1 cellular context compared by ENCODE assay signal in the genomic region with DNA sequence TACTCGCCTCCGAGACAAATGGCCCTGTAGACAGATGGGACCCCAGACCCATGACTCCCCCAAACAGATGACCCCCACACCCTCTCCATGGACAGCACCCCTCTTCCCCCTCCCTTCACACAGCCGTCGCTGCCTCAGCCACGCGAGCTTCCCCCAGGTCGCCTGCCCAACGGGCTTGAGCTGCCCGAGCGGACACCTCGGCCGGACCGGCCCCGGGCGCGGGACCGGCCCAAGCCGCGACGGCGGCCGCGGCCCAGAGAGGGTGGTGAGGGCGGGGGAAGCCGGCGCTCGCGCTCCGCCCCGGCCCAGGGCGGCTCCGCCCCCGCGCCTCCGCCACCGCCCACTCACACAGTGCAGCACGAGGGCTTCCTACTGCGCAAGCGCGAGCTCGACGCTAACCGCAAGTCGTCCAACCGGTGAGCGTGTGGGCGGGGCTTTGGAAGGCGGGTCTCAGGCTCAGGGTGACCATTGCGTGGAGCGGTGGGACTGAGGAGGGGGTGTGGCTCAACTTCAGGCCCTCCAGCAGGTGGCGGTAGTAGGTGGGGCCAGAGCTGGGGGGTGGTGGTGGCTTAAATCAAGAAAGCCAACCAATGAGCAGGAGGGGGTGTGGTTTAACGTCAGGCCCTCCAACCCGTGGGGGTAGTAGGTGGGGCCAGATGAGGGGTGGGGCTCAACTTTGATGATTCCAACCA.
TF ChIP-seq lines count a peak whose summit lies in the region.

No MANE protein-coding gene starts in this region.

TF ChIP-seq in GM12878, 131 proteins besides CTCF, POLR2A, EP300 and RAD21 (continued from another document and continues in another):
- TF ChIP-seq, protein P1, sequence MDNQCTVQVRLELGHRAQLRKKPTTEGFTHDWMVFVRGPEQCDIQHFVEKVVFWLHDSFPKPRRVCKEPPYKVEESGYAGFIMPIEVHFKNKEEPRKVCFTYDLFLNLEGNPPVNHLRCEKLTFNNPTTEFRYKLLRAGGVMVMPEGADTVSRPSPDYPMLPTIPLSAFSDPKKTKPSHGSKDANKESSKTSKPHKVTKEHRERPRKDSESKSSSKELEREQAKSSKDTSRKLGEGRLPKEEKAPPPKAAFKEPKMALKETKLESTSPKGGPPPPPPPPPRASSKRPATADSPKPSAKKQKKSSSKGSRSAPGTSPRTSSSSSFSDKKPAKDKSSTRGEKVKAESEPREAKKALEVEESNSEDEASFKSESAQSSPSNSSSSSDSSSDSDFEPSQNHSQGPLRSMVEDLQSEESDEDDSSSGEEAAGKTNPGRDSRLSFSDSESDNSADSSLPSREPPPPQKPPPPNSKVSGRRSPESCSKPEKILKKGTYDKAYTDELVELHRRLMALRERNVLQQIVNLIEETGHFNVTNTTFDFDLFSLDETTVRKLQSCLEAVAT (IDR thresholded peaks at IDR 0.05) = no peak
- TF ChIP-seq MEF2B (IDR thresholded peaks at IDR 0.05; ENCODE audit: partially characterized antibody, poor library complexity, severe bottlenecking) (peak; percentile 20), TCF3 (IDR thresholded peaks at IDR 0.05; ENCODE audit: borderline replicate concordance, insufficient read depth, low read depth, low read length) (no peak), ZZZ3 (IDR thresholded peaks at IDR 0.05; ENCODE audit: control insufficient read depth, insufficient read length, low read depth) (no peak), CHD1 (IDR thresholded peaks at IDR 0.05; ENCODE audit: low read depth, low read length) (no peak), NR2F1 (conservative IDR thresholded peaks at IDR 0.05) (0 out of 2 replicates have a peak, but pooled peaks have one; percentile 18), PML (IDR thresholded peaks at IDR 0.05; ENCODE audit: low read length) (no peak), HDGF (IDR thresholded peaks at IDR 0.05) (peak; percentile 96), FOXM1 (IDR thresholded peaks at IDR 0.05; ENCODE audit: low read depth, low read length) (no peak), JUND (IDR thresholded peaks at IDR 0.05; ENCODE audit: low read depth, low read length) (no peak), MTA3 (IDR thresholded peaks at IDR 0.05; ENCODE audit: borderline replicate concordance, low read length) (no peak), PAX5 (IDR thresholded peaks at IDR 0.05; ENCODE audit: borderline replicate concordance, low read depth, low read length) (no peak; the same call in 1 of the 2 replicates), NRF1 (conservative IDR thresholded peaks at IDR 0.05; ENCODE audit: low read depth, low read length) (peak; percentile 69), CREM (IDR thresholded peaks at IDR 0.05; ENCODE audit: low read depth) (0 out of 2 replicates have a peak, but pooled peaks have one; percentile 8), SIN3A (IDR thresholded peaks at IDR 0.05; ENCODE audit: low read depth, low read length) (no peak), IKZF1 (conservative IDR thresholded peaks at IDR 0.05) (peak; percentile 64), ZNF24 (IDR thresholded peaks at IDR 0.05) (no peak), DPF2 (IDR thresholded peaks at IDR 0.05) (peak; percentile 68), CBX5 (IDR thresholded peaks at IDR 0.05; ENCODE audit: low read depth) (no peak), ETV6 (conservative IDR thresholded peaks at IDR 0.05 in 1 of 2, IDR thresholded peaks at IDR 0.05 in 1 of 2; ENCODE audit: borderline replicate concordance in 1 of 2, low read depth in 1 of 2) (no peak), SREBF1 (IDR thresholded peaks at IDR 0.05; ENCODE audit: low read length) (no peak), YY1 (IDR thresholded peaks at IDR 0.05; ENCODE audit: low read depth, low read length) (0 out of 2 replicates have a peak, but pooled peaks have one; percentile 21), NFIC (IDR thresholded peaks at IDR 0.05; ENCODE audit: low read depth, low read length) (no peak), ZBED1 (IDR thresholded peaks at IDR 0.05; ENCODE audit: borderline replicate concordance) (no peak), STAT1 (conservative IDR thresholded peaks at IDR 0.05) (peak; percentile 85; the same call in 1 of the 2 replicates), BCL11A (IDR thresholded peaks at IDR 0.05; ENCODE audit: low read depth, low read length) (no peak), FOXK2 (IDR thresholded peaks at IDR 0.05) (no peak), SPI1 (IDR thresholded peaks at IDR 0.05; ENCODE audit: borderline replicate concordance, insufficient read depth, low read depth, low read length) (no peak), POLR2AphosphoS5 (IDR thresholded peaks at IDR 0.05; ENCODE audit: low read length) (no peak), YBX1 (IDR thresholded peaks at IDR 0.05) (no peak)
- TF ChIP-seq, protein P2, sequence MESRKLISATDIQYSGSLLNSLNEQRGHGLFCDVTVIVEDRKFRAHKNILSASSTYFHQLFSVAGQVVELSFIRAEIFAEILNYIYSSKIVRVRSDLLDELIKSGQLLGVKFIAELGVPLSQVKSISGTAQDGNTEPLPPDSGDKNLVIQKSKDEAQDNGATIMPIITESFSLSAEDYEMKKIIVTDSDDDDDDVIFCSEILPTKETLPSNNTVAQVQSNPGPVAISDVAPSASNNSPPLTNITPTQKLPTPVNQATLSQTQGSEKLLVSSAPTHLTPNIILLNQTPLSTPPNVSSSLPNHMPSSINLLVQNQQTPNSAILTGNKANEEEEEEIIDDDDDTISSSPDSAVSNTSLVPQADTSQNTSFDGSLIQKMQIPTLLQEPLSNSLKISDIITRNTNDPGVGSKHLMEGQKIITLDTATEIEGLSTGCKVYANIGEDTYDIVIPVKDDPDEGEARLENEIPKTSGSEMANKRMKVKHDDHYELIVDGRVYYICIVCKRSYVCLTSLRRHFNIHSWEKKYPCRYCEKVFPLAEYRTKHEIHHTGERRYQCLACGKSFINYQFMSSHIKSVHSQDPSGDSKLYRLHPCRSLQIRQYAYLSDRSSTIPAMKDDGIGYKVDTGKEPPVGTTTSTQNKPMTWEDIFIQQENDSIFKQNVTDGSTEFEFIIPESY (IDR thresholded peaks at IDR 0.05) = no peak
- TF ChIP-seq, protein P3, sequence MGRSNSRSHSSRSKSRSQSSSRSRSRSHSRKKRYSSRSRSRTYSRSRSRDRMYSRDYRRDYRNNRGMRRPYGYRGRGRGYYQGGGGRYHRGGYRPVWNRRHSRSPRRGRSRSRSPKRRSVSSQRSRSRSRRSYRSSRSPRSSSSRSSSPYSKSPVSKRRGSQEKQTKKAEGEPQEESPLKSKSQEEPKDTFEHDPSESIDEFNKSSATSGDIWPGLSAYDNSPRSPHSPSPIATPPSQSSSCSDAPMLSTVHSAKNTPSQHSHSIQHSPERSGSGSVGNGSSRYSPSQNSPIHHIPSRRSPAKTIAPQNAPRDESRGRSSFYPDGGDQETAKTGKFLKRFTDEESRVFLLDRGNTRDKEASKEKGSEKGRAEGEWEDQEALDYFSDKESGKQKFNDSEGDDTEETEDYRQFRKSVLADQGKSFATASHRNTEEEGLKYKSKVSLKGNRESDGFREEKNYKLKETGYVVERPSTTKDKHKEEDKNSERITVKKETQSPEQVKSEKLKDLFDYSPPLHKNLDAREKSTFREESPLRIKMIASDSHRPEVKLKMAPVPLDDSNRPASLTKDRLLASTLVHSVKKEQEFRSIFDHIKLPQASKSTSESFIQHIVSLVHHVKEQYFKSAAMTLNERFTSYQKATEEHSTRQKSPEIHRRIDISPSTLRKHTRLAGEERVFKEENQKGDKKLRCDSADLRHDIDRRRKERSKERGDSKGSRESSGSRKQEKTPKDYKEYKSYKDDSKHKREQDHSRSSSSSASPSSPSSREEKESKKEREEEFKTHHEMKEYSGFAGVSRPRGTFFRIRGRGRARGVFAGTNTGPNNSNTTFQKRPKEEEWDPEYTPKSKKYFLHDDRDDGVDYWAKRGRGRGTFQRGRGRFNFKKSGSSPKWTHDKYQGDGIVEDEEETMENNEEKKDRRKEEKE (IDR thresholded peaks at IDR 0.05) = no peak
- TF ChIP-seq, protein P4, sequence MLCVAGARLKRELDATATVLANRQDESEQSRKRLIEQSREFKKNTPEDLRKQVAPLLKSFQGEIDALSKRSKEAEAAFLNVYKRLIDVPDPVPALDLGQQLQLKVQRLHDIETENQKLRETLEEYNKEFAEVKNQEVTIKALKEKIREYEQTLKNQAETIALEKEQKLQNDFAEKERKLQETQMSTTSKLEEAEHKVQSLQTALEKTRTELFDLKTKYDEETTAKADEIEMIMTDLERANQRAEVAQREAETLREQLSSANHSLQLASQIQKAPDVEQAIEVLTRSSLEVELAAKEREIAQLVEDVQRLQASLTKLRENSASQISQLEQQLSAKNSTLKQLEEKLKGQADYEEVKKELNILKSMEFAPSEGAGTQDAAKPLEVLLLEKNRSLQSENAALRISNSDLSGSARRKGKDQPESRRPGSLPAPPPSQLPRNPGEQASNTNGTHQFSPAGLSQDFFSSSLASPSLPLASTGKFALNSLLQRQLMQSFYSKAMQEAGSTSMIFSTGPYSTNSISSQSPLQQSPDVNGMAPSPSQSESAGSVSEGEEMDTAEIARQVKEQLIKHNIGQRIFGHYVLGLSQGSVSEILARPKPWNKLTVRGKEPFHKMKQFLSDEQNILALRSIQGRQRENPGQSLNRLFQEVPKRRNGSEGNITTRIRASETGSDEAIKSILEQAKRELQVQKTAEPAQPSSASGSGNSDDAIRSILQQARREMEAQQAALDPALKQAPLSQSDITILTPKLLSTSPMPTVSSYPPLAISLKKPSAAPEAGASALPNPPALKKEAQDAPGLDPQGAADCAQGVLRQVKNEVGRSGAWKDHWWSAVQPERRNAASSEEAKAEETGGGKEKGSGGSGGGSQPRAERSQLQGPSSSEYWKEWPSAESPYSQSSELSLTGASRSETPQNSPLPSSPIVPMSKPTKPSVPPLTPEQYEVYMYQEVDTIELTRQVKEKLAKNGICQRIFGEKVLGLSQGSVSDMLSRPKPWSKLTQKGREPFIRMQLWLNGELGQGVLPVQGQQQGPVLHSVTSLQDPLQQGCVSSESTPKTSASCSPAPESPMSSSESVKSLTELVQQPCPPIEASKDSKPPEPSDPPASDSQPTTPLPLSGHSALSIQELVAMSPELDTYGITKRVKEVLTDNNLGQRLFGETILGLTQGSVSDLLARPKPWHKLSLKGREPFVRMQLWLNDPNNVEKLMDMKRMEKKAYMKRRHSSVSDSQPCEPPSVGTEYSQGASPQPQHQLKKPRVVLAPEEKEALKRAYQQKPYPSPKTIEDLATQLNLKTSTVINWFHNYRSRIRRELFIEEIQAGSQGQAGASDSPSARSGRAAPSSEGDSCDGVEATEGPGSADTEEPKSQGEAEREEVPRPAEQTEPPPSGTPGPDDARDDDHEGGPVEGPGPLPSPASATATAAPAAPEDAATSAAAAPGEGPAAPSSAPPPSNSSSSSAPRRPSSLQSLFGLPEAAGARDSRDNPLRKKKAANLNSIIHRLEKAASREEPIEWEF (IDR thresholded peaks at IDR 0.05; ENCODE audit: insufficient replicate concordance, low read depth, low read length) = no peak
- TF ChIP-seq, protein P5, sequence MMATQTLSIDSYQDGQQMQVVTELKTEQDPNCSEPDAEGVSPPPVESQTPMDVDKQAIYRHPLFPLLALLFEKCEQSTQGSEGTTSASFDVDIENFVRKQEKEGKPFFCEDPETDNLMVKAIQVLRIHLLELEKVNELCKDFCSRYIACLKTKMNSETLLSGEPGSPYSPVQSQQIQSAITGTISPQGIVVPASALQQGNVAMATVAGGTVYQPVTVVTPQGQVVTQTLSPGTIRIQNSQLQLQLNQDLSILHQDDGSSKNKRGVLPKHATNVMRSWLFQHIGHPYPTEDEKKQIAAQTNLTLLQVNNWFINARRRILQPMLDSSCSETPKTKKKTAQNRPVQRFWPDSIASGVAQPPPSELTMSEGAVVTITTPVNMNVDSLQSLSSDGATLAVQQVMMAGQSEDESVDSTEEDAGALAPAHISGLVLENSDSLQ (IDR thresholded peaks at IDR 0.05) = no peak
- TF ChIP-seq, protein P6, sequence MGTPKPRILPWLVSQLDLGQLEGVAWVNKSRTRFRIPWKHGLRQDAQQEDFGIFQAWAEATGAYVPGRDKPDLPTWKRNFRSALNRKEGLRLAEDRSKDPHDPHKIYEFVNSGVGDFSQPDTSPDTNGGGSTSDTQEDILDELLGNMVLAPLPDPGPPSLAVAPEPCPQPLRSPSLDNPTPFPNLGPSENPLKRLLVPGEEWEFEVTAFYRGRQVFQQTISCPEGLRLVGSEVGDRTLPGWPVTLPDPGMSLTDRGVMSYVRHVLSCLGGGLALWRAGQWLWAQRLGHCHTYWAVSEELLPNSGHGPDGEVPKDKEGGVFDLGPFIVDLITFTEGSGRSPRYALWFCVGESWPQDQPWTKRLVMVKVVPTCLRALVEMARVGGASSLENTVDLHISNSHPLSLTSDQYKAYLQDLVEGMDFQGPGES (IDR thresholded peaks at IDR 0.05) = no peak
- TF ChIP-seq, protein P7, sequence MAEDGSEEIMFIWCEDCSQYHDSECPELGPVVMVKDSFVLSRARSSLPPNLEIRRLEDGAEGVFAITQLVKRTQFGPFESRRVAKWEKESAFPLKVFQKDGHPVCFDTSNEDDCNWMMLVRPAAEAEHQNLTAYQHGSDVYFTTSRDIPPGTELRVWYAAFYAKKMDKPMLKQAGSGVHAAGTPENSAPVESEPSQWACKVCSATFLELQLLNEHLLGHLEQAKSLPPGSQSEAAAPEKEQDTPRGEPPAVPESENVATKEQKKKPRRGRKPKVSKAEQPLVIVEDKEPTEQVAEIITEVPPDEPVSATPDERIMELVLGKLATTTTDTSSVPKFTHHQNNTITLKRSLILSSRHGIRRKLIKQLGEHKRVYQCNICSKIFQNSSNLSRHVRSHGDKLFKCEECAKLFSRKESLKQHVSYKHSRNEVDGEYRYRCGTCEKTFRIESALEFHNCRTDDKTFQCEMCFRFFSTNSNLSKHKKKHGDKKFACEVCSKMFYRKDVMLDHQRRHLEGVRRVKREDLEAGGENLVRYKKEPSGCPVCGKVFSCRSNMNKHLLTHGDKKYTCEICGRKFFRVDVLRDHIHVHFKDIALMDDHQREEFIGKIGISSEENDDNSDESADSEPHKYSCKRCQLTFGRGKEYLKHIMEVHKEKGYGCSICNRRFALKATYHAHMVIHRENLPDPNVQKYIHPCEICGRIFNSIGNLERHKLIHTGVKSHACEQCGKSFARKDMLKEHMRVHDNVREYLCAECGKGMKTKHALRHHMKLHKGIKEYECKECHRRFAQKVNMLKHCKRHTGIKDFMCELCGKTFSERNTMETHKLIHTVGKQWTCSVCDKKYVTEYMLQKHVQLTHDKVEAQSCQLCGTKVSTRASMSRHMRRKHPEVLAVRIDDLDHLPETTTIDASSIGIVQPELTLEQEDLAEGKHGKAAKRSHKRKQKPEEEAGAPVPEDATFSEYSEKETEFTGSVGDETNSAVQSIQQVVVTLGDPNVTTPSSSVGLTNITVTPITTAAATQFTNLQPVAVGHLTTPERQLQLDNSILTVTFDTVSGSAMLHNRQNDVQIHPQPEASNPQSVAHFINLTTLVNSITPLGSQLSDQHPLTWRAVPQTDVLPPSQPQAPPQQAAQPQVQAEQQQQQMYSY (CRISPR knock-in tag; IDR thresholded peaks at IDR 0.05) = no peak
